Comparison of ENCODE assay signal across 8 cellular contexts in genomic region chr19:50203281-50204080, GRCh38. TPM values are rescaled to one million over a fixed set of nuclear protein-coding genes. Genes with fewer than 3 reads are reported as not detected.
A peak's percentile ranks its signal among the peaks of the same experiment; 100 is the strongest.
DNase-seq lines count a peak whose midpoint lies in the region; ATAC-seq, FAIRE-seq and TF ChIP-seq lines count a peak whose summit lies in the region.

Gene MYH14, plus strand, starts transcription at chr19:50203622. Its CDS starts 6,744 bp downstream, at chr19:50210366.

- H3K36me3 ChIP-seq in endothelial cell of umbilical vein (ENCODE audit: control insufficient read depth in 2 of 2, extremely low read depth in 1 of 2, insufficient read depth in 2 of 2, low read length in 2 of 2): no peaks in the 10 kb centered on the region
- H3K36me3 ChIP-seq in mesodermal cell (ENCODE audit: control insufficient read depth, insufficient read depth, low read length): no peaks in the 10 kb centered on the region
- no peaks in the 10 kb centered on the region for H3K36me3 ChIP-seq in thymus (ENCODE audit: control insufficient read depth, insufficient read depth)

- H3K4me1 ChIP-seq in endothelial cell of umbilical vein (ENCODE audit: control insufficient read depth, extremely low read depth, insufficient read depth, low read length) (no peaks in the 10 kb centered on the region), mesodermal cell (ENCODE audit: control insufficient read depth, insufficient read depth, low read length, poor library complexity, severe bottlenecking) (no peaks in the 10 kb centered on the region), thymus (ENCODE audit: control insufficient read depth, insufficient read depth, low read length) (no peaks in the 10 kb centered on the region)

- H3K9me1 ChIP-seq in endothelial cell of umbilical vein (replicated peaks; ENCODE audit: control insufficient read depth, extremely low read depth, insufficient read depth, low read length): no peaks in the 10 kb centered on the region

- 42 to 70% methylated on average over 51 to 61 of the region's 78 CpGs for WGBS in mesodermal cell (ENCODE audit: insufficient coverage in 2 of 2), 2 experiments
- WGBS in thymus: 11% methylated on average over 78 of the region's 78 CpGs

- H3K27ac ChIP-seq in endothelial cell of umbilical vein (ENCODE audit: insufficient read depth, low read depth, low read length) (no peak within 1 kb of the TSS), mesodermal cell (ENCODE audit: low read depth, low read length, severe bottlenecking) (no peak within 1 kb of the TSS), thymus (ENCODE audit: low read depth) (no peak within 1 kb of the TSS)

- no peak for TF ChIP-seq POLR2A in endothelial cell of umbilical vein (IDR thresholded peaks at IDR 0.05; ENCODE audit: low read depth, low read length)

- H3K79me2 ChIP-seq in endothelial cell of umbilical vein (ENCODE audit: control insufficient read depth, insufficient read depth, low read length): no peaks in the 10 kb centered on the region

- H4K20me1 ChIP-seq in endothelial cell of umbilical vein (replicated peaks; ENCODE audit: control insufficient read depth, extremely low read depth, insufficient read depth, low read length): no peaks in the 10 kb centered on the region

- ATAC-seq in GM18519 (IDR thresholded peaks at IDR 0.05; ENCODE audit: low FRiP score, unreplicated experiment): no peak

- BruUV-seq in endothelial cell of umbilical vein (replicated peaks; lab: Mats Ljungman, UMichigan): no TSS peak

- no peak within 1 kb of the TSS for H3K9ac ChIP-seq in endothelial cell of umbilical vein (replicated peaks; ENCODE audit: extremely low read depth, insufficient read depth, low read length)

- no peak within 1 kb of the TSS for H3K4me3 ChIP-seq in endothelial cell of umbilical vein (replicated peaks in 1 of 3; ENCODE audit: insufficient read depth in 1 of 3, low read depth in 1 of 3, low read length in 3 of 3)
- H3K4me3 ChIP-seq in mesodermal cell (ENCODE audit: extremely low read depth, insufficient read depth, low read length, poor library complexity, severe bottlenecking): peak within 1 kb of the TSS; percentile 16
- no peak within 1 kb of the TSS for H3K4me3 ChIP-seq in thymus (ENCODE audit: low read length)

- no peak within 1 kb of the TSS for H3K4me2 ChIP-seq in endothelial cell of umbilical vein (ENCODE audit: insufficient read depth, low read length)

- DNase-seq in DMS 273 (lab: John Stamatoyannopoulos, UW; ENCODE audit: unreplicated experiment): peak; percentile 78
- DNase-seq in DMS 273 treated with DMSO at 0.1 percent for 48 hours (lab: John Stamatoyannopoulos, UW): no peak
- DNase-seq in NCI-H69 (lab: John Stamatoyannopoulos, UW): peak; percentile 90
- peak; percentile 39 for DNase-seq in endothelial cell of umbilical vein (ENCODE audit: low read depth, low spot score)
- no peak for DNase-seq in dedifferentiated amniotic fluid mesenchymal stem cell (ENCODE audit: extremely low spot score)

- no peaks in the 10 kb centered on the region for H3K9me3 ChIP-seq in endothelial cell of umbilical vein (replicated peaks; ENCODE audit: control insufficient read depth, insufficient read depth, low read length)
- peaks cover 3% of the 10 kb centered on the region for H3K9me3 ChIP-seq in mesodermal cell (ENCODE audit: control insufficient read depth, low read length)
- peaks cover 4% of the 10 kb centered on the region for H3K9me3 ChIP-seq in thymus (ENCODE audit: control insufficient read depth)

- POLR2A ChIA-PET in endothelial cell of umbilical vein (lab: Charles Lee): no interaction called here

- CTCF ChIA-PET in endothelial cell of umbilical vein (lab: Charles Lee): no interaction called here

- FAIRE-seq in endothelial cell of umbilical vein (lab: Jason Lieb, UNC): no peak

- H3K27me3 ChIP-seq in endothelial cell of umbilical vein (ENCODE audit: control insufficient read depth in 2 of 2, insufficient read depth in 2 of 2, low read length in 2 of 2): peaks cover 10 to 13% of the 10 kb centered on the region in 2 experiments
- peaks cover 23% of the 10 kb centered on the region for H3K27me3 ChIP-seq in thymus (ENCODE audit: control insufficient read depth, insufficient read depth)

- TF ChIP-seq CTCF in endothelial cell of umbilical vein (IDR thresholded peaks at IDR 0.05; ENCODE audit: extremely low read depth in 1 of 2, insufficient read depth in 1 of 2, low read depth in 1 of 2, low read length in 2 of 2): no peak

- dilution Hi-C loops in endothelial cell of umbilical vein (cut with MboI; ENCODE audit: extremely low pct_ligation_motif_present, low sequenced_read_pairs): no loop called here

- no peak within 1 kb of the TSS for H2AFZ ChIP-seq in endothelial cell of umbilical vein (ENCODE audit: low read depth, low read length)

- intact Hi-C loops in endothelial cell of umbilical vein (cut with micrococcal nuclease): no loop called here

TF ChIP-seq in endothelial cell of umbilical vein, 7 proteins besides CTCF, POLR2A, EP300 and RAD21:
- TF ChIP-seq, protein P1, sequence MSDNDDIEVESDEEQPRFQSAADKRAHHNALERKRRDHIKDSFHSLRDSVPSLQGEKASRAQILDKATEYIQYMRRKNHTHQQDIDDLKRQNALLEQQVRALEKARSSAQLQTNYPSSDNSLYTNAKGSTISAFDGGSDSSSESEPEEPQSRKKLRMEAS (IDR thresholded peaks at IDR 0.05; ENCODE audit: insufficient read depth, insufficient read length): no peak
- TF ChIP-seq POLR2AphosphoS5 (IDR thresholded peaks at IDR 0.05; ENCODE audit: insufficient read depth, low read depth, low read length) (no peak), GATA2 (IDR thresholded peaks at IDR 0.05; ENCODE audit: insufficient read depth, insufficient read length, low read depth, low read length) (no peak), JUN (IDR thresholded peaks at IDR 0.05; ENCODE audit: borderline replicate concordance, insufficient read depth, insufficient read length, low read depth) (no peak)

RNA-seq across cellular contexts. Expression of gene MYH14, which starts in this region (rescaled TPM):
- total RNA-seq in endothelial cell of umbilical vein: 0.13 TPM in 1 of 2 replicates, not detected in the other
- 0.05 TPM in 1 of 2 replicates, not detected in the other for polyA plus RNA-seq in endothelial cell of umbilical vein
- polyA plus RNA-seq in endothelial cell of umbilical vein (2011; cell fraction: cytosol; rRNA removed): 0.03 and 0.07 TPM in 2 replicates
- 0.04 and 0.07 TPM in 2 replicates for polyA plus RNA-seq in endothelial cell of umbilical vein (2011; cell fraction: nucleus; rRNA removed)
- 0.17 and 0.42 TPM in 2 replicates for polyA plus RNA-seq in endothelial cell of umbilical vein (2012)
- polyA minus RNA-seq in endothelial cell of umbilical vein: 0.11 and 0.15 TPM in 2 replicates
- not detected for polyA minus RNA-seq in endothelial cell of umbilical vein (2011; cell fraction: cytosol; rRNA and poly(A)+ RNA removed)
- 0.10 and 0.14 TPM in 2 replicates for polyA minus RNA-seq in endothelial cell of umbilical vein (2011; cell fraction: nucleus; rRNA and poly(A)+ RNA removed)
- 0.74 TPM for polyA plus RNA-seq in mesodermal cell (2013, experiment 1 of 2)
- polyA plus RNA-seq in mesodermal cell (2013, experiment 2 of 2): 0.30 TPM
- 16.2 TPM for polyA plus RNA-seq in thymus

Comparison
In these comparisons a context has a peak if more than half of its experiments do, and no peak if none do; other contexts are left out.
1. RNA of gene MYH14 (polyA plus RNA-seq): 16.2 TPM in thymus (single experiment); 0.03 to 0.42 TPM in endothelial cell of umbilical vein; every median in the first group is over 10 times any median in the second.
2. DNase-seq: peak in DMS 273 (single experiment) and NCI-H69 (single experiment); none in DMS 273 treated with DMSO at 0.1 percent for 48 hours (single experiment) and dedifferentiated amniotic fluid mesenchymal stem cell (single experiment).
3. Peak in DNase-seq in endothelial cell of umbilical vein; RNA of the gene not detected or under 1 TPM.